15 cellular contexts compared by ENCODE assay signal in genomic region chr3:120429921-120430361, GRCh38. TPM values are rescaled to one million over a fixed set of nuclear protein-coding genes. Genes with fewer than 3 reads are reported as not detected.
DNase-seq lines count a peak whose midpoint lies in the region; ATAC-seq and TF ChIP-seq lines count a peak whose summit lies in the region.
"Had no signal": no experiment of that assay in that cellular context is flagged by ENCODE, and none has a peak within 500 bp of the region (broad histone marks: within the 10 kb centered on the region; RNA-seq: fewer than 3 reads in every experiment).

No MANE protein-coding gene starts in this region.

- no peak for TF ChIP-seq CTCF in HFFc6 (IDR thresholded peaks at IDR 0.05)
- no peak for TF ChIP-seq CTCF in brain (conservative IDR thresholded peaks at IDR 0.05)
- TF ChIP-seq CTCF in left lung (IDR thresholded peaks at IDR 0.05): no peak
- TF ChIP-seq CTCF in transverse colon (IDR thresholded peaks at IDR 0.05): no peak

- H3K27me3 Mint-ChIP-seq in HFFc6 (ENCODE audit: insufficient read depth) (peaks cover 24% of the 10 kb centered on the region; the same call in 1 of the 2 replicates), brain (no peaks in the 10 kb centered on the region)

- intact Hi-C loops in left lung (cut with DNase I) (no loop called here), transverse colon (cut with DNase I; ENCODE audit: low total_unique reads) (no loop called here)

- no peak for TF ChIP-seq EP300 in transverse colon (IDR thresholded peaks at IDR 0.05; ENCODE audit: low read depth)

- H3K36me3 Mint-ChIP-seq in HFFc6 (ENCODE audit: low read depth): peaks cover 72% of the 10 kb centered on the region
- peaks cover 13% of the 10 kb centered on the region for H3K36me3 Mint-ChIP-seq in brain

- no peak for TF ChIP-seq POLR2A in transverse colon (IDR thresholded peaks at IDR 0.05)

- peaks cover 100% of the 10 kb centered on the region for H3K4me1 Mint-ChIP-seq in HFFc6 (ENCODE audit: low read depth)
- H3K4me1 Mint-ChIP-seq in brain: peaks cover 86% of the 10 kb centered on the region
- H3K4me1 Mint-ChIP-seq: central memory CD8-positive, alpha-beta T cell; stimulated activated naive CD8-positive, alpha-beta T cell treated with anti-CD3 and anti-CD28 coated beads, Interleukin-15, amount 100 ng/mL, for 72 hours had no signal

- no peak overlapping the region for H3K4me3 ChIP-seq in left lung
- no peak overlapping the region for H3K4me3 ChIP-seq in transverse colon

- in situ Hi-C loops in transverse colon (cut with MboI; ENCODE audit: low pct_ligation_motif_present in 1 of 4, low pct_unique_long_range_greater_than_20kb in 1 of 4, low sequenced_read_pairs in 3 of 4): loop anchor here in 3 of 4 donors (10.0 kb wide), 1 partner anchor 125 kb away; no protein-coding TSS in a partner anchor

- no peaks in the 10 kb centered on the region for H3K36me3 ChIP-seq in left lung
- H3K36me3 ChIP-seq in transverse colon: no peaks in the 10 kb centered on the region

- H3K9me3 ChIP-seq in left lung: no peaks in the 10 kb centered on the region
- no peaks in the 10 kb centered on the region for H3K9me3 ChIP-seq in transverse colon

- H3K27me3 ChIP-seq in left lung (no peaks in the 10 kb centered on the region), transverse colon (no peaks in the 10 kb centered on the region)

- 50% methylated on average over 1 of the region's 1 CpG; no CpG with 5 or more reads in 1 of the 2 donors for WGBS in transverse colon (ENCODE audit: low coverage in 1 of 2), 2 donors

- DNase-seq in HFFc6 (peak; percentile 75), left lung (no peak), transverse colon (no peak), kidney glomerular epithelial cell (lab: John Stamatoyannopoulos, UW) (no peak), NCI-H446 treated with DMSO at 0.1 percent for 48 hours (lab: John Stamatoyannopoulos, UW) (no peak)
- DNase-seq: activated CD4-positive, alpha-beta T cell treated with anti-CD3 and anti-CD28 coated beads, Interleukin-2, amount 50 U/mL, for 1 hour; COR-L47; NCI-H1417 treated with DMSO at 0.1 percent for 48 hours; NCI-H510A; RPMI8226; stimulated activated naive CD8-positive, alpha-beta T cell treated with anti-CD3 and anti-CD28 coated beads, Interleukin-15, amount 100 ng/mL, for 72 hours had no signal

- H3K4me1 ChIP-seq in left lung (peaks cover 0 to 11% of the 10 kb centered on the region in 2 donors), transverse colon (peaks cover 13 to 80% (median 28%) of the 10 kb centered on the region in 4 donors)

- H3K27ac Mint-ChIP-seq in HFFc6 (peak overlapping the region; percentile 80), brain (peak overlapping the region in 4 of 5 experiments; percentile 11 to 80 (median 66))
- H3K27ac Mint-ChIP-seq: activated T-helper 2 cell treated with anti-CD3 and anti-CD28 coated beads, Interferon-gamma antibody, Interleukin-2, Interleukin-4, amounts not matched to agents 10 μg/mL and 5 μg/mL and 100 μg/mL, durations not matched to agents 14 hours and 24 hours and 36 hours; stimulated activated naive CD8-positive, alpha-beta T cell treated with anti-CD3 and anti-CD28 coated beads, Interleukin-15, amount 100 ng/mL, for 72 hours had no signal

- peak overlapping the region; percentile 64 for H3K4me3 Mint-ChIP-seq in HFFc6
- H3K4me3 Mint-ChIP-seq in brain: no peak overlapping the region
- H3K4me3 Mint-ChIP-seq: central memory CD8-positive, alpha-beta T cell; stimulated activated naive CD8-positive, alpha-beta T cell treated with anti-CD3 and anti-CD28 coated beads, Interleukin-15, amount 100 ng/mL, for 72 hours had no signal

- peak; percentile 26 for ATAC-seq in left lung
- no peak for ATAC-seq in GM21576 (IDR thresholded peaks at IDR 0.05; ENCODE audit: unreplicated experiment)
- ATAC-seq: stimulated activated naive CD8-positive, alpha-beta T cell treated with anti-CD3 and anti-CD28 coated beads, Interleukin-15, amount 100 ng/mL, for 72 hours had no signal

- H3K9me3 Mint-ChIP-seq in HFFc6: no peaks in the 10 kb centered on the region
- H3K9me3 Mint-ChIP-seq in brain: no peaks in the 10 kb centered on the region
- H3K9me3 Mint-ChIP-seq: activated T-helper 2 cell treated with anti-CD3 and anti-CD28 coated beads, Interferon-gamma antibody, Interleukin-2, Interleukin-4, amounts not matched to agents 10 μg/mL and 5 μg/mL and 100 μg/mL, durations not matched to agents 14 hours and 24 hours and 36 hours; central memory CD8-positive, alpha-beta T cell; stimulated activated naive CD8-positive, alpha-beta T cell treated with anti-CD3 and anti-CD28 coated beads, Interleukin-15, amount 100 ng/mL, for 72 hours had no signal

- H3K27ac ChIP-seq in left lung (no peak overlapping the region), transverse colon (peak overlapping the region; percentile 13 to 63 (median 33))

RNA-seq across cellular contexts. Expression of gene FSTL1, which starts 20.9 kb away (rescaled TPM):
- 1,000 to 10,000 TPM; 1,595 to 1,958 (median 1,726) TPM for total RNA-seq in HFFc6 (2021; fragmentation: NEBNext Ultra II Directional; extraction: Animal tissue kit (Norgen Biotek cat#: 25700))
- polyA plus RNA-seq in brain (ENCODE audit: insufficient read depth, low read depth, low replicate concordance): 22.5 TPM
- total RNA-seq in left lung (100 to 1,000 TPM; 265 to 530 TPM), transverse colon (100 to 1,000 TPM in 1 of 4 donors, 10 to 100 TPM in 3; 81.2 to 106 (median 91.8) TPM)

Comparison
In these comparisons a context has a peak if more than half of its experiments do, and no peak if none do; other contexts are left out.
1. H3K27ac ChIP-seq: peak in transverse colon (4 of 4); none in left lung (0 of 2).